1 cellular context compared by ENCODE assay signal in genomic region chr3:45557886-45558285, GRCh38.
TF ChIP-seq lines count a peak whose summit lies in the region.

No MANE protein-coding gene starts in this region.

TF ChIP-seq in IMR-90, 13 proteins besides CTCF, POLR2A, EP300 and RAD21 (continued from another document):
- TF ChIP-seq USF2 (IDR thresholded peaks at IDR 0.05; ENCODE audit: low read depth, low read length) (no peak), ELK1 (IDR thresholded peaks at IDR 0.05; ENCODE audit: borderline replicate concordance, low read depth, low read length) (no peak)
